In genomic region chr9:130535818-130536521, GRCh38 we compare ENCODE assay signal across 8 cellular contexts. TPM values are rescaled to one million over a fixed set of nuclear protein-coding genes. Genes with fewer than 3 reads are reported as not detected.
A peak's percentile ranks its signal among the peaks of the same experiment; 100 is the strongest.
DNase-seq lines count a peak whose midpoint lies in the region; ATAC-seq and TF ChIP-seq lines count a peak whose summit lies in the region.

No MANE protein-coding gene starts in this region.

- peak overlapping the region in 2 of 3 donors; percentile 32 to 45 for H3K4me3 ChIP-seq in breast epithelium
- H3K4me3 ChIP-seq in iPS-18c (ENCODE audit: insufficient read depth, low read depth, low read length) = peak overlapping the region; percentile 36
- peak overlapping the region; percentile 20 for H3K4me3 ChIP-seq in urinary bladder (ENCODE audit: low read depth, low read length)

- intact Hi-C loops in breast epithelium (cut with DNase I; ENCODE audit: low total_unique reads) = no loop called here
- intact Hi-C loops in MCF 10A (cut with micrococcal nuclease) = no loop called here

- no peaks in the 10 kb centered on the region for H3K9me3 Mint-ChIP-seq in MCF 10A (ENCODE audit: unreplicated experiment)
- no peaks in the 10 kb centered on the region for H3K9me3 Mint-ChIP-seq in activated T-helper 17 cell treated with anti-CD3 and anti-CD28 coated beads, Interleukin-2, amount 50 U/mL, for 72 hours

- H3K36me3 ChIP-seq in breast epithelium = no peaks in the 10 kb centered on the region
- H3K36me3 ChIP-seq in urinary bladder (ENCODE audit: insufficient read depth) = no peaks in the 10 kb centered on the region

- 10% methylated on average over 28 of the region's 28 CpGs for WGBS in urinary bladder

- CTCF ChIA-PET in MCF 10A (lab: Yijun Ruan, JAX) = no interaction called here

- peaks cover 36% of the 10 kb centered on the region for H3K4me1 Mint-ChIP-seq in MCF 10A (ENCODE audit: insufficient read depth, unreplicated experiment)
- H3K4me1 Mint-ChIP-seq in activated T-helper 17 cell treated with anti-CD3 and anti-CD28 coated beads, Interleukin-2, amount 50 U/mL, for 72 hours = peaks cover 10% of the 10 kb centered on the region

- H3K27me3 Mint-ChIP-seq in MCF 10A (ENCODE audit: insufficient read depth, unreplicated experiment) = no peaks in the 10 kb centered on the region
- peaks cover 47% of the 10 kb centered on the region for H3K27me3 Mint-ChIP-seq in activated T-helper 17 cell treated with anti-CD3 and anti-CD28 coated beads, Interleukin-2, amount 50 U/mL, for 72 hours

- TF ChIP-seq POLR2A in breast epithelium (IDR thresholded peaks at IDR 0.05) = no peak

- POLR2A ChIA-PET in MCF 10A (lab: Yijun Ruan, JAX) = interaction anchor here (0.6 to 1.2 kb wide), 2 partner anchors 42 to 56 kb away, joined by 3 read pairs; no protein-coding TSS in a partner anchor

- H3K27ac ChIP-seq in breast epithelium (no peak overlapping the region), urinary bladder (ENCODE audit: low read depth) (no peak overlapping the region)

- H3K36me3 Mint-ChIP-seq in MCF 10A (ENCODE audit: insufficient read depth, unreplicated experiment) = peaks cover 6% of the 10 kb centered on the region
- no peaks in the 10 kb centered on the region for H3K36me3 Mint-ChIP-seq in activated T-helper 17 cell treated with anti-CD3 and anti-CD28 coated beads, Interleukin-2, amount 50 U/mL, for 72 hours (ENCODE audit: low read depth)

- TF ChIP-seq CTCF in breast epithelium (IDR thresholded peaks at IDR 0.05) (no peak), MCF 10A (IDR thresholded peaks at IDR 0.05; ENCODE audit: unreplicated experiment) (no peak)

- no peak for DNase-seq in breast epithelium (ENCODE audit: low spot score in 2 of 2)
- DNase-seq in MCF 10A (ENCODE audit: unreplicated experiment) = no peak
- DNase-seq in activated CD8-positive, alpha-beta memory T cell treated with anti-CD3 and anti-CD28 coated beads, Interleukin-2, amount 50 U/mL, for 4 hours = no peak
- DNase-seq in NCI-H1694 (lab: John Stamatoyannopoulos, UW) = no peak

- no TSS peak for BruUV-seq in MCF 10A (replicated peaks; lab: Mats Ljungman, UMichigan)

- H3K27me3 ChIP-seq in breast epithelium = peaks cover 5 to 45% of the 10 kb centered on the region in 2 donors

- H3K27ac Mint-ChIP-seq in MCF 10A (ENCODE audit: low read depth, unreplicated experiment) = no peak overlapping the region
- no peak overlapping the region for H3K27ac Mint-ChIP-seq in activated T-helper 17 cell treated with anti-CD3 and anti-CD28 coated beads, Interleukin-2, amount 50 U/mL, for 72 hours

- H3K4me1 ChIP-seq in breast epithelium (no peaks in the 10 kb centered on the region), urinary bladder (ENCODE audit: insufficient read depth) (no peaks in the 10 kb centered on the region)

- ATAC-seq in activated T-helper 17 cell treated with anti-CD3 and anti-CD28 coated beads, Interleukin-2, amount 50 U/mL, for 72 hours (replicated peaks) = no peak
- no peak for ATAC-seq in GM21360 (IDR thresholded peaks at IDR 0.05; ENCODE audit: unreplicated experiment)

- H3K4me3 Mint-ChIP-seq in MCF 10A (ENCODE audit: unreplicated experiment) = no peak overlapping the region
- H3K4me3 Mint-ChIP-seq in activated T-helper 17 cell treated with anti-CD3 and anti-CD28 coated beads, Interleukin-2, amount 50 U/mL, for 72 hours = peak overlapping the region; percentile 7

- no peaks in the 10 kb centered on the region for H3K9me3 ChIP-seq in breast epithelium
- no peaks in the 10 kb centered on the region for H3K9me3 ChIP-seq in iPS-18c (ENCODE audit: control insufficient read depth, insufficient read depth, low read length)

RNA-seq across cellular contexts. Expression of gene FUBP3, which starts 43.4 kb away (rescaled TPM):
- total RNA-seq in breast epithelium = 10 to 100 TPM; 36.6 to 42.6 (median 38.7) TPM
- 58.0 and 68.3 TPM in 2 replicates for total RNA-seq in MCF 10A (2022)
- total RNA-seq in activated T-helper 17 cell treated with anti-CD3 and anti-CD28 coated beads, Interleukin-2, amount 50 U/mL, for 72 hours = 10 to 100 TPM; 25.4 to 47.6 TPM
- 36.5 TPM for total RNA-seq in urinary bladder
- polyA plus RNA-seq in urinary bladder = 39.5 TPM
